18 cellular contexts compared by ENCODE assay signal in the genomic region with DNA sequence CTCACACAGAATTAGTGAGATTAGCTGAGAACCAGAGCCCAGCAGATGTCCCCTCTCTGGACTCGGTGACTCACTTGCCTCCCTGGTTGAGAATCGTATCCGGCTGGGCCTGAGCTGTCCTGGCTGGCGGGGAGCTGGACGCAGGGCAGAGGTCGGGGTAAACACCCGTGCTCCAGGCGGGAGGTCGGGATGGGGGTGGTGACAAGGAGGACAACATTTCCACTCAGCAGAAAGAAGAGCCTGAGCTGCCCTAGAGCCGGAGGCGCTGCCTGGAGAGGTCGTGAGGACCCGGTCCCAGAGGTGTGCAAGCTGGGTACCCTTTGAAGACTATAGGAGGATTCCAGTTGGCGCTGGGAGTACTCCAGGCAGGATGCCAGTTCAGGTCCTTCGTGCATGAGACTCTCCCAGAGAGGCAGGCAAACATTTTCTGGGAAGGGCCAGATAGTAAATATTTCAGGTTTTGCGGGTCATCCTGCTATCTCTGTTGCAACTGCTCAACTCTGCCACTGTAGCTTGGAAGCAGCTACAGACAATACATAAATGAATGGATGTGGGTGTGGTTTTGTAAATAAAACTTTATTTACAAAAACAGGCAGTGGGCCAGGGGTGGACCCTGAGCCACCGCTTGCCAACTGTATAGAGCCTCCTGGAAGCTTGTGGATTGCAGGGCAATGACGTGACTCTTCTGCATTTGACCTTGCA.
DNase-seq lines count a peak whose midpoint lies in the region; ATAC-seq and TF ChIP-seq lines count a peak whose summit lies in the region.
"Had no signal": no experiment of that assay in that cellular context is flagged by ENCODE, and none has a peak within 500 bp of the region (broad histone marks: within the 10 kb centered on the region; RNA-seq: fewer than 3 reads in every experiment).

No MANE protein-coding gene starts in this region.

- CTCF ChIA-PET in Caco-2 (lab: Charles Lee) = interaction anchor here (0.6 kb wide), 1 partner anchor 144 kb away, joined by 3 read pairs; no protein-coding TSS in a partner anchor

- H3K4me1 ChIP-seq in Caco-2 (peaks cover 47% of the 10 kb centered on the region), mesodermal cell (ENCODE audit: control insufficient read depth, insufficient read depth, low read length, poor library complexity, severe bottlenecking) (peaks cover 31% of the 10 kb centered on the region)

- H3K4me1 Mint-ChIP-seq in Caco-2 (ENCODE audit: low read depth, unreplicated experiment) (peaks cover 45% of the 10 kb centered on the region), natural killer cell (no peaks in the 10 kb centered on the region)

- H3K27ac ChIP-seq in mesodermal cell (ENCODE audit: low read depth, low read length, severe bottlenecking) = peak overlapping the region; percentile 65

- H3K27ac Mint-ChIP-seq in Caco-2 (ENCODE audit: unreplicated experiment) (peak overlapping the region; percentile 4), natural killer cell (no peak overlapping the region)
- H3K27ac Mint-ChIP-seq: activated B cell treated with CpG ODN at 0.5 μM for 24 hours; stimulated activated naive B cell treated with anti-CD40 and anti-IgM and Interleukin-4, amounts not matched to agents 10 μg/mL and 1 μg/mL and 100 μg/mL, for 72 hours had no signal

- H3K27me3 ChIP-seq in Caco-2 (replicated peaks; ENCODE audit: control insufficient read depth, insufficient read depth, low read length) = no peaks in the 10 kb centered on the region

- H3K36me3 ChIP-seq in Caco-2 (ENCODE audit: control insufficient read depth, insufficient read depth, low read length) = no peaks in the 10 kb centered on the region
- H3K36me3 ChIP-seq in mesodermal cell (ENCODE audit: control insufficient read depth, insufficient read depth, low read length) = no peaks in the 10 kb centered on the region

- H3K9me3 ChIP-seq in Caco-2 = no peaks in the 10 kb centered on the region
- no peaks in the 10 kb centered on the region for H3K9me3 ChIP-seq in mesodermal cell (ENCODE audit: control insufficient read depth, low read length)

- intact Hi-C loops in Caco-2 (cut with micrococcal nuclease; ENCODE audit: unreplicated experiment) (no loop called here), natural killer cell (cut with micrococcal nuclease) (no loop called here)

- ATAC-seq in HG03432 (IDR thresholded peaks at IDR 0.05; ENCODE audit: unreplicated experiment) = no peak
- no peak for ATAC-seq in natural killer cell
- ATAC-seq: SK-N-SH treated with all-trans-retinoic acid at 6 μM for 48 hours; stimulated activated naive B cell treated with anti-CD40 and anti-IgM and Interleukin-4, amounts not matched to agents 10 μg/mL and 1 μg/mL and 100 μg/mL, for 72 hours had no signal

- H3K27me3 Mint-ChIP-seq in Caco-2 (ENCODE audit: insufficient read depth, unreplicated experiment) (no peaks in the 10 kb centered on the region), natural killer cell (ENCODE audit: low read depth in 2 of 2) (peaks cover 0 to 7% of the 10 kb centered on the region in 2 donors)

- peak in 1 of 2 experiments; percentile 1 for TF ChIP-seq CTCF in Caco-2 (IDR thresholded peaks at IDR 0.05; ENCODE audit: insufficient read depth in 1 of 2, low read depth in 1 of 2, low read length in 1 of 2, severe bottlenecking in 1 of 2, unreplicated experiment in 1 of 2)
- no peak for TF ChIP-seq CTCF in astrocyte of the spinal cord (IDR thresholded peaks at IDR 0.05; ENCODE audit: low read depth, low read length)
- TF ChIP-seq CTCF in natural killer cell (IDR thresholded peaks at IDR 0.05) = no peak

- in situ Hi-C loops in astrocyte of the spinal cord (cut with HindIII; ENCODE audit: low sequenced_read_pairs) = no loop called here

- H3K4me3 ChIP-seq in Caco-2 (ENCODE audit: low read depth, low read length) (no peak overlapping the region), astrocyte of the spinal cord (ENCODE audit: low read depth, low read length) (no peak overlapping the region), mesodermal cell (ENCODE audit: extremely low read depth, insufficient read depth, low read length, poor library complexity, severe bottlenecking) (no peak overlapping the region)

- BruUV-seq in Caco-2 (replicated peaks; lab: Mats Ljungman, UMichigan) = no TSS peak

- H3K9me3 Mint-ChIP-seq in Caco-2 (ENCODE audit: unreplicated experiment) = no peaks in the 10 kb centered on the region
- H3K9me3 Mint-ChIP-seq in natural killer cell = no peaks in the 10 kb centered on the region
- H3K9me3 Mint-ChIP-seq: activated B cell treated with CpG ODN at 0.5 μM for 24 hours had no signal

- H3K36me3 Mint-ChIP-seq in Caco-2 (ENCODE audit: insufficient read depth, unreplicated experiment) (no peaks in the 10 kb centered on the region), natural killer cell (no peaks in the 10 kb centered on the region)
- H3K36me3 Mint-ChIP-seq: stimulated activated naive B cell treated with anti-CD40 and anti-IgM and Interleukin-4, amounts not matched to agents 10 μg/mL and 1 μg/mL and 100 μg/mL, for 72 hours had no signal

- H3K4me3 Mint-ChIP-seq in Caco-2 (ENCODE audit: unreplicated experiment) (peak overlapping the region; percentile 30), natural killer cell (no peak overlapping the region)
- H3K4me3 Mint-ChIP-seq: activated B cell treated with CpG ODN at 0.5 μM for 24 hours; stimulated activated naive B cell treated with anti-CD40 and anti-IgM and Interleukin-4, amounts not matched to agents 10 μg/mL and 1 μg/mL and 100 μg/mL, for 72 hours had no signal

- 70 to 78% methylated on average over 15 to 17 of the region's 18 CpGs for WGBS in mesodermal cell (ENCODE audit: insufficient coverage in 2 of 2), 2 experiments

- POLR2A ChIA-PET in Caco-2 (lab: Charles Lee) = no interaction called here

- DNase-seq in Caco-2 = peak; percentile 45 to 52
- DNase-seq in NCI-H2029 (lab: John Stamatoyannopoulos, UW) = peak; percentile 95
- DNase-seq in astrocyte of the spinal cord (ENCODE audit: low read depth, low spot score) = peak; percentile 58
- DNase-seq in NCI-H2171 (lab: John Stamatoyannopoulos, UW) = no peak
- no peak for DNase-seq in activated CD4-positive, CD25-positive, alpha-beta regulatory T cell treated with anti-CD3 and anti-CD28 coated beads, Interleukin-2, amount 50 U/mL, for 72 hours
- no peak for DNase-seq in natural killer cell
- DNase-seq: activated B cell treated with CpG ODN at 0.5 μM for 24 hours; activated T-cell treated with anti-CD3 and anti-CD28 coated beads, Interleukin-2, amount 50 U/mL, for 48 hours; AML-193; anterior cingulate cortex; effector memory CD4-positive, alpha-beta T cell; GF-D8; MM.1S; stimulated activated CD4-positive, alpha-beta T cell treated with anti-CD3 and anti-CD28 coated beads, Interleukin-2, amount 100 ng/mL, for 24 hours; stimulated activated naive B cell treated with anti-CD40 and anti-IgM and Interleukin-4, amounts not matched to agents 10 μg/mL and 1 μg/mL and 100 μg/mL, for 72 hours had no signal

Comparison
In these comparisons a context has a peak if more than half of its experiments do, and no peak if none do; other contexts are left out.
1. DNase-seq: peak in Caco-2 (2 of 2), NCI-H2029 (single experiment) and astrocyte of the spinal cord (single experiment); none in NCI-H2171 (single experiment), activated CD4-positive, CD25-positive, alpha-beta regulatory T cell treated with anti-CD3 and anti-CD28 coated beads, Interleukin-2, amount 50 U/mL, for 72 hours (single experiment) and natural killer cell (single experiment).